ENCODE assay signal across 16 cellular contexts in the genomic region with DNA sequence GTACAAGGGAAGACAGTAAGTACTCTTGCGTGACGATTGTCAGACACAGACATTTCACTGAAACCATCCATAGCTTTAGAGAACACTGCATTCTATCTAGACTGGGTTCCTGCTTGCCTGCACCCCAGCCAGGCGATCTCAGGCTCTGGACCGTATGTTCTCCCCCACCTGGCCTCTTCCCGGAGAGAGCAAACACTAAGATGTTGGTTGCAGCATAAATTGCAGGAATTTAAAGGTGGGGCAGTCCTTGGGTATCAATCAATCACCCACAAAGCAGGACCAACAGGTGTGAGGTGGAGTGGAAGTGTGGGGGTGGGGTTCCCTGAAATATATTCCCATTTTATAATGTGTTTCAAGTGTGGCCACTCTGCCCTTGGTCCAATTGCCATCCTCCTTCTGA.
"Had no signal": no experiment of that assay in that cellular context is flagged by ENCODE, and none has a peak within 500 bp of the region (broad histone marks: within the 10 kb centered on the region; RNA-seq: fewer than 3 reads in every experiment).

No MANE protein-coding gene starts in this region.

- H3K36me3 ChIP-seq: esophagus muscularis mucosa, transverse colon had no signal

- H3K27ac ChIP-seq: esophagus muscularis mucosa, transverse colon had no signal

- H3K9me3 Mint-ChIP-seq: activated T-cell treated with anti-CD3 and anti-CD28 coated beads, Interleukin-2, amount 50 U/mL, for 72 hours; immature natural killer cell; naive B cell had no signal

- DNase-seq: activated naive CD4-positive, alpha-beta T cell treated with Interleukin-2 at 50 U/mL for 16 hours; anterior cingulate cortex; cerebellar nuclear complex; dermis blood vessel endothelial cell; glutamatergic neuron; immature natural killer cell; left cardiac atrium; naive B cell; right cardiac atrium; small intestine; T1000; transverse colon had no signal

- H3K4me1 Mint-ChIP-seq: immature natural killer cell had no signal

- H3K4me3 Mint-ChIP-seq: immature natural killer cell, naive B cell had no signal

- H3K4me1 ChIP-seq: esophagus muscularis mucosa, transverse colon had no signal

- H3K36me3 Mint-ChIP-seq: immature natural killer cell had no signal

- H3K27ac Mint-ChIP-seq: activated T-cell treated with anti-CD3 and anti-CD28 coated beads, Interleukin-2, amount 50 U/mL, for 72 hours; immature natural killer cell; progenitor cell of endocrine pancreas had no signal

- H3K9me3 ChIP-seq: transverse colon had no signal

- H3K4me3 ChIP-seq: esophagus muscularis mucosa, lung, transverse colon had no signal
